In genomic region chr7:153832160-153832559, GRCh38 we compare ENCODE assay signal across 29 cellular contexts.
A peak's percentile ranks its signal among the peaks of the same experiment; 100 is the strongest.
DNase-seq lines count a peak whose midpoint lies in the region; ATAC-seq and TF ChIP-seq lines count a peak whose summit lies in the region.
"Had no signal": no experiment of that assay in that cellular context is flagged by ENCODE, and none has a peak within 500 bp of the region (broad histone marks: within the 10 kb centered on the region; RNA-seq: fewer than 3 reads in every experiment).

No MANE protein-coding gene starts in this region.

- H3K27me3 ChIP-seq in psoas muscle (ENCODE audit: insufficient read depth in 3 of 3, low read length in 2 of 3) (no peaks in the 10 kb centered on the region), upper lobe of right lung (no peaks in the 10 kb centered on the region)
- H3K27me3 ChIP-seq: Peyer's patch, SJSA1, suprapubic skin had no signal

- H3K27me3 Mint-ChIP-seq in glutamatergic neuron (ENCODE audit: unreplicated experiment): peaks cover 3% of the 10 kb centered on the region
- H3K27me3 Mint-ChIP-seq: activated CD4-positive, alpha-beta memory T cell treated with anti-CD3 and anti-CD28 coated beads for 36 hours; CD4-positive, CD25-positive, alpha-beta regulatory T cell; naive B cell had no signal

- peaks cover 7% of the 10 kb centered on the region for H3K9me3 Mint-ChIP-seq in glutamatergic neuron (ENCODE audit: unreplicated experiment)

- no peak for ATAC-seq in psoas muscle
- ATAC-seq in upper lobe of right lung: no peak
- no peak for ATAC-seq in GM18909 (IDR thresholded peaks at IDR 0.05; ENCODE audit: poor library complexity, unreplicated experiment)

- 33 to 42% (median 35%) methylated on average over 4 of the region's 4 CpGs for WGBS in psoas muscle, 3 donors

- H3K36me3 ChIP-seq in psoas muscle (ENCODE audit: insufficient read depth in 1 of 2, low read depth in 1 of 2): no peaks in the 10 kb centered on the region
- no peaks in the 10 kb centered on the region for H3K36me3 ChIP-seq in upper lobe of right lung
- H3K36me3 ChIP-seq: Peyer's patch, SJSA1, suprapubic skin had no signal

- H3K4me3 ChIP-seq in psoas muscle (no peak overlapping the region), upper lobe of right lung (no peak overlapping the region)
- H3K4me3 ChIP-seq: Peyer's patch, SJSA1, suprapubic skin had no signal

- TF ChIP-seq CTCF in 22Rv1 (IDR thresholded peaks at IDR 0.05): peak; percentile 37
- no peak for TF ChIP-seq CTCF in psoas muscle (IDR thresholded peaks at IDR 0.05)
- TF ChIP-seq CTCF in glutamatergic neuron (IDR thresholded peaks at IDR 0.05; ENCODE audit: partially characterized antibody, unreplicated experiment): no peak
- TF ChIP-seq CTCF in upper lobe of right lung (IDR thresholded peaks at IDR 0.05): no peak

- no peak overlapping the region for H3K4me3 Mint-ChIP-seq in glutamatergic neuron (ENCODE audit: unreplicated experiment)
- H3K4me3 Mint-ChIP-seq: activated CD4-positive, alpha-beta memory T cell treated with anti-CD3 and anti-CD28 coated beads for 36 hours; CD4-positive, CD25-positive, alpha-beta regulatory T cell; mesothelial cell of epicardium; naive B cell; T-helper 1 cell treated with Interleukin-12 subunit alpha and Interleukin-12 subunit beta and Interleukin-4 antibody, amounts not matched to agents 30 μg/mL and 1 μg/mL, for 36 hours had no signal

- H3K9me3 ChIP-seq in psoas muscle (no peaks in the 10 kb centered on the region), upper lobe of right lung (no peaks in the 10 kb centered on the region)
- H3K9me3 ChIP-seq: Peyer's patch, SJSA1, suprapubic skin had no signal

- DNase-seq in COR-L47 (lab: John Stamatoyannopoulos, UW): peak; percentile 10
- DNase-seq in NAMALWA (ENCODE audit: low spot score): peak; percentile 36
- peak; percentile 52 for DNase-seq in RKO (ENCODE audit: low spot score)
- DNase-seq in psoas muscle: no peak
- DNase-seq in glutamatergic neuron: no peak
- DNase-seq in upper lobe of right lung: no peak
- DNase-seq: activated CD4-positive, alpha-beta memory T cell treated with anti-CD3 and anti-CD28 coated beads for 36 hours; activated CD4-positive, CD25-positive, alpha-beta regulatory T cell treated with anti-CD3 and anti-CD28 coated beads, Interleukin-2, amount 50 U/mL, for 72 hours; activated CD8-positive, alpha-beta memory T cell treated with anti-CD3 and anti-CD28 coated beads, Interleukin-2, amount 50 U/mL, for 48 hours; activated naive CD4-positive, alpha-beta T cell treated with anti-CD3 and anti-CD28 coated beads, Interleukin-2, amount 50 U/mL, for 16 hours; CD4-positive, CD25-positive, alpha-beta regulatory T cell; DMS153; GDM1; H7; KBM-7; kidney; naive B cell; NCI-H1092; NCI-H1694 treated with DMSO at 0.1 percent for 48 hours; NCI-H748 treated with DMSO at 0.1 percent for 48 hours; Peyer's patch; stimulated activated naive CD4-positive, alpha-beta T cell had no signal

- H3K27ac ChIP-seq in 22Rv1 (no peak overlapping the region), psoas muscle (no peak overlapping the region), upper lobe of right lung (no peak overlapping the region)
- H3K27ac ChIP-seq: epithelial cell of prostate, Peyer's patch, SJSA1, suprapubic skin had no signal

- no peaks in the 10 kb centered on the region for H3K4me1 Mint-ChIP-seq in glutamatergic neuron (ENCODE audit: low read depth, unreplicated experiment)
- H3K4me1 Mint-ChIP-seq: CD4-positive, CD25-positive, alpha-beta regulatory T cell; mesothelial cell of epicardium; naive B cell had no signal

- intact Hi-C loops in psoas muscle (cut with DNase I): no loop called here
- intact Hi-C loops in upper lobe of right lung (cut with DNase I): no loop called here

- H3K36me3 Mint-ChIP-seq in glutamatergic neuron (ENCODE audit: unreplicated experiment): no peaks in the 10 kb centered on the region
- H3K36me3 Mint-ChIP-seq: activated CD4-positive, alpha-beta memory T cell treated with anti-CD3 and anti-CD28 coated beads for 36 hours; CD4-positive, CD25-positive, alpha-beta regulatory T cell; mesothelial cell of epicardium; naive B cell had no signal

- H3K4me1 ChIP-seq in psoas muscle: no peaks in the 10 kb centered on the region
- H3K4me1 ChIP-seq in upper lobe of right lung: no peaks in the 10 kb centered on the region
- H3K4me1 ChIP-seq: Peyer's patch, SJSA1 had no signal

- no peak overlapping the region for H3K27ac Mint-ChIP-seq in glutamatergic neuron (ENCODE audit: unreplicated experiment)
- H3K27ac Mint-ChIP-seq: activated CD4-positive, alpha-beta memory T cell treated with anti-CD3 and anti-CD28 coated beads for 36 hours; CD4-positive, CD25-positive, alpha-beta regulatory T cell; mesothelial cell of epicardium; T-helper 1 cell treated with Interleukin-12 subunit alpha and Interleukin-12 subunit beta and Interleukin-4 antibody, amounts not matched to agents 30 μg/mL and 1 μg/mL, for 36 hours had no signal

Comparison
In these comparisons a context has a peak if more than half of its experiments do, and no peak if none do; other contexts are left out.
1. DNase-seq: peak in COR-L47 (single experiment), NAMALWA (single experiment) and RKO (single experiment); none in psoas muscle (0 of 2), glutamatergic neuron (single experiment) and upper lobe of right lung (single experiment).